Comparison of ENCODE assay signal across 2 cellular contexts in the genomic region with DNA sequence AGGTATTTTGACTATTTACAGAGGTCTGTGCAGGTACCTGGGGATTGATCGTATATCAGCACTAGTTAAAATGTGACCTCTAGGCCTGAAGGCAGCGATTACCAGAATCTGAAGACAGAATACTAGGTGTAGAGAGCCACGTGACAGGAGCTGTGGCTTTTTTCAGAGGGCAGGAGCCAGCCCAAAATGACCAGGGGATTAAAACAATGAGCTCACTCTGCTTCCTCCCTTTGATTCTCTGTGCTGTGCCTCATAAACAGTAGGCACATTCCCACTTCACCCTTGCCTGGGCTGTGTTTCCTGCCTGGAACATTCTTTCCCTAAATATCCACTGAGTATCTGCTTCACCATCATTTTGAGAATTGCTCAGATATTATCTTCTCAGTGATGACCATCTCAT.
TF ChIP-seq lines count a peak whose summit lies in the region.

No MANE protein-coding gene starts in this region.

TF ChIP-seq in HepG2, 621 proteins besides CTCF, POLR2A, EP300 and RAD21:
- TF ChIP-seq MYNN (CRISPR knock-in tag; IDR thresholded peaks at IDR 0.05; ENCODE audit: low read depth): no peak

TF ChIP-seq in endothelial cell of umbilical vein, 7 proteins besides CTCF, POLR2A, EP300 and RAD21:
- TF ChIP-seq MYC (IDR thresholded peaks at IDR 0.05; ENCODE audit: low read depth, low read length): no peak
- peak; percentile 73 for TF ChIP-seq JUN (IDR thresholded peaks at IDR 0.05; ENCODE audit: borderline replicate concordance, insufficient read depth, insufficient read length, low read depth)
